In genomic region chrX:102125436-102125835, GRCh38 we compare ENCODE assay signal across 9 cellular contexts. TPM values are rescaled to one million over a fixed set of nuclear protein-coding genes. Genes with fewer than 3 reads are reported as not detected.
DNase-seq lines count a peak whose midpoint lies in the region; ATAC-seq and TF ChIP-seq lines count a peak whose summit lies in the region.
"Not testable (repeated sequence)": the region's sequence is repeated elsewhere in the genome, so short reads cannot be mapped to it uniquely, and the experiment has no call there.
"Had no signal": no experiment of that assay in that cellular context is flagged by ENCODE, and none has a peak within 500 bp of the region (broad histone marks: within the 10 kb centered on the region; RNA-seq: fewer than 3 reads in every experiment).

TSS of gene TCEAL2 (plus strand) at chrX:102125679. CDS start at chrX:102126831, 1,152 bp downstream.

- in situ Hi-C loops in G401 (cut with HindIII; ENCODE audit: low sequenced_read_pairs); astrocyte of the cerebellum (cut with HindIII; ENCODE audit: low sequenced_read_pairs): not testable (repeated sequence)

- not testable (repeated sequence) for H3K4me1 ChIP-seq in cardiac muscle cell (ENCODE audit: low read depth); upper lobe of left lung

- not testable (repeated sequence) for H3K27ac ChIP-seq in cardiac muscle cell, upper lobe of left lung

- peaks cover 10% of the 10 kb centered on the region for H3K27me3 ChIP-seq in cardiac muscle cell
- not testable (repeated sequence) for H3K27me3 ChIP-seq in upper lobe of left lung

- ATAC-seq in sciatic nerve (peak; percentile 41), upper lobe of left lung (ENCODE audit: low FRiP score in 2 of 2) (peak in 1 of 2 donors; percentile 40)

- peak within 1 kb of the TSS; percentile 33 for H3K4me3 ChIP-seq in astrocyte of the cerebellum (ENCODE audit: low read depth, low read length)
- peak within 1 kb of the TSS; percentile 21 for H3K4me3 ChIP-seq in cardiac muscle cell
- peak within 1 kb of the TSS in 2 of 4 donors; percentile 24 to 43 for H3K4me3 ChIP-seq in upper lobe of left lung

- not testable (repeated sequence) for H3K36me3 ChIP-seq in cardiac muscle cell, upper lobe of left lung

- intact Hi-C loops in sciatic nerve (cut with DNase I) = not testable (repeated sequence)

- not testable (repeated sequence) for TF ChIP-seq EP300 in upper lobe of left lung (IDR thresholded peaks at IDR 0.05)

- WGBS in upper lobe of left lung, 2 donors = 33% methylated on average over 9 of the region's 38 CpGs; no CpG with 5 or more reads in 1 of the 2 donors

- DNase-seq in G401 (ENCODE audit: low spot score) (peak; percentile 81), NCI-H2107 (lab: John Stamatoyannopoulos, UW) (peak; percentile 35), cardiac muscle cell (ENCODE audit: low read depth in 1 of 2, low spot score in 1 of 2) (peak; percentile 0 to 32), midbrain (lab: John Stamatoyannopoulos, UW) (peak; percentile 19), upper lobe of left lung (peak; percentile 34 to 87)
- DNase-seq in activated CD4-positive, alpha-beta T cell treated with anti-CD3 and anti-CD28 coated beads, Interleukin-2, amount 50 U/mL, for 1 hour = peak; percentile 1
- DNase-seq in astrocyte of the cerebellum (ENCODE audit: low read depth); sciatic nerve (ENCODE audit: low spot score): not testable (repeated sequence)

- not testable (repeated sequence) for TF ChIP-seq CTCF in astrocyte of the cerebellum (IDR thresholded peaks at IDR 0.05; ENCODE audit: low read depth, low read length, missing control alignments); cardiac muscle cell (IDR thresholded peaks at IDR 0.05; ENCODE audit: low read depth, low read length); upper lobe of left lung (IDR thresholded peaks at IDR 0.05)

- TF ChIP-seq POLR2A in upper lobe of left lung (IDR thresholded peaks at IDR 0.05) = not testable (repeated sequence)

- not testable (repeated sequence) for H3K9me3 ChIP-seq in cardiac muscle cell (ENCODE audit: low read depth); upper lobe of left lung

RNA-seq across cellular contexts. Expression of gene TCEAL2, which starts in this region (rescaled TPM):
- total RNA-seq in G401 (2014; rRNA removed; shearing (Covaris generic)) = not detected in 2 replicates
- total RNA-seq in cardiac muscle cell (1.2 and 2.4 TPM in 2 replicates), sciatic nerve (6.2 TPM), upper lobe of left lung (1 to 10 TPM in 5 of 6 donors, not detected in 1; 1.4 to 7.7 (median 3.2) TPM)
- 4.5 and 6.4 TPM in 2 replicates for polyA plus RNA-seq in cardiac muscle cell
- total RNA-seq: T-helper 2 cell treated with Interferon-gamma antibody and Interleukin-4, amounts not matched to agents 100 ng/mL and 5 ng/mL, for 36 hours had no signal

Comparison
In these comparisons a context has a peak if more than half of its experiments do, and no peak if none do; other contexts are left out.
1. Peak in DNase-seq in G401; RNA of the gene not detected or under 1 TPM.